16 cellular contexts compared by ENCODE assay signal in genomic region chr6:170476360-170476759, GRCh38.
DNase-seq lines count a peak whose midpoint lies in the region; ATAC-seq lines count a peak whose summit lies in the region.
"Had no signal": no experiment of that assay in that cellular context is flagged by ENCODE, and none has a peak within 500 bp of the region (broad histone marks: within the 10 kb centered on the region; RNA-seq: fewer than 3 reads in every experiment).

No MANE protein-coding gene starts in this region.

- DNase-seq in SIG-M5 treated with dmso at 0.1 percent for 504 hours (lab: John Stamatoyannopoulos, UW; ENCODE audit: unreplicated experiment) (peak; percentile 76), foreskin melanocyte (no peak)
- DNase-seq in activated naive CD8-positive, alpha-beta T cell treated with anti-CD3 and anti-CD28 coated beads, Interleukin-2, amount 50 U/mL, for 24 hours: no peak
- DNase-seq in stimulated activated CD4-positive, alpha-beta T cell treated with anti-CD3 and anti-CD28 coated beads, Interleukin-4, amount 100 ng/mL, for 1 hour: no peak
- DNase-seq: activated CD4-positive, alpha-beta T cell treated with anti-CD3 and anti-CD28 coated beads for 36 hours; activated naive CD4-positive, alpha-beta T cell treated with anti-CD3 and anti-CD28 coated beads, Interleukin-2, amount 10 ng/mL, durations not matched to agents 7 days and 5 days; activated T-cell treated with anti-CD3 and anti-CD28 coated beads for 4 hours; DMS53; NCI-H1105 treated with DMSO at 0.1 percent for 48 hours; NCI-H2171 treated with DMSO at 0.1 percent for 48 hours; stimulated activated CD4-positive, alpha-beta T cell treated with anti-CD3 and anti-CD28 coated beads, Interleukin-2, amount 100 ng/mL, for 24 hours had no signal

- no peaks in the 10 kb centered on the region for H3K36me3 Mint-ChIP-seq in activated naive CD8-positive, alpha-beta T cell treated with anti-CD3 and anti-CD28 coated beads, Interleukin-2, amount 50 U/mL, for 24 hours (ENCODE audit: low read depth)
- H3K36me3 Mint-ChIP-seq: activated naive CD4-positive, alpha-beta T cell treated with anti-CD3 and anti-CD28 coated beads, Interleukin-2, amount 10 ng/mL, durations not matched to agents 7 days and 5 days had no signal

- ATAC-seq in GM21447 (IDR thresholded peaks at IDR 0.05; ENCODE audit: unreplicated experiment) (peak; percentile 53), HG03521 (IDR thresholded peaks at IDR 0.05; ENCODE audit: unreplicated experiment) (peak; percentile 70), HG03095 (IDR thresholded peaks at IDR 0.05; ENCODE audit: unreplicated experiment) (no peak)
- ATAC-seq in activated naive CD8-positive, alpha-beta T cell treated with anti-CD3 and anti-CD28 coated beads, Interleukin-2, amount 50 U/mL, for 24 hours: no peak
- ATAC-seq: activated CD4-positive, alpha-beta T cell treated with anti-CD3 and anti-CD28 coated beads for 36 hours; Right ventricle myocardium inferior; sciatic nerve had no signal

- H3K4me3 Mint-ChIP-seq in activated naive CD8-positive, alpha-beta T cell treated with anti-CD3 and anti-CD28 coated beads, Interleukin-2, amount 50 U/mL, for 24 hours: no peak overlapping the region
- H3K4me3 Mint-ChIP-seq: activated CD4-positive, alpha-beta T cell treated with anti-CD3 and anti-CD28 coated beads for 36 hours; activated naive CD4-positive, alpha-beta T cell treated with anti-CD3 and anti-CD28 coated beads, Interleukin-2, amount 10 ng/mL, durations not matched to agents 7 days and 5 days had no signal

- peaks cover 6% of the 10 kb centered on the region for H3K27me3 Mint-ChIP-seq in activated naive CD8-positive, alpha-beta T cell treated with anti-CD3 and anti-CD28 coated beads, Interleukin-2, amount 50 U/mL, for 24 hours

- no peaks in the 10 kb centered on the region for H3K9me3 Mint-ChIP-seq in activated naive CD8-positive, alpha-beta T cell treated with anti-CD3 and anti-CD28 coated beads, Interleukin-2, amount 50 U/mL, for 24 hours
- H3K9me3 Mint-ChIP-seq: activated naive CD4-positive, alpha-beta T cell treated with anti-CD3 and anti-CD28 coated beads, Interleukin-2, amount 10 ng/mL, durations not matched to agents 7 days and 5 days had no signal

- H3K27ac Mint-ChIP-seq in activated naive CD8-positive, alpha-beta T cell treated with anti-CD3 and anti-CD28 coated beads, Interleukin-2, amount 50 U/mL, for 24 hours: no peak overlapping the region
- H3K27ac Mint-ChIP-seq: activated CD4-positive, alpha-beta T cell treated with anti-CD3 and anti-CD28 coated beads for 36 hours; activated naive CD4-positive, alpha-beta T cell treated with anti-CD3 and anti-CD28 coated beads, Interleukin-2, amount 10 ng/mL, durations not matched to agents 7 days and 5 days had no signal

- H3K4me1 Mint-ChIP-seq in activated naive CD8-positive, alpha-beta T cell treated with anti-CD3 and anti-CD28 coated beads, Interleukin-2, amount 50 U/mL, for 24 hours: no peaks in the 10 kb centered on the region
- H3K4me1 Mint-ChIP-seq: activated CD4-positive, alpha-beta T cell treated with anti-CD3 and anti-CD28 coated beads for 36 hours; activated naive CD4-positive, alpha-beta T cell treated with anti-CD3 and anti-CD28 coated beads, Interleukin-2, amount 10 ng/mL, durations not matched to agents 7 days and 5 days had no signal

Comparison
In these comparisons a context has a peak if more than half of its experiments do, and no peak if none do; other contexts are left out.
1. ATAC-seq: peak in GM21447 (single experiment) and HG03521 (single experiment); none in activated naive CD8-positive, alpha-beta T cell treated with anti-CD3 and anti-CD28 coated beads, Interleukin-2, amount 50 U/mL, for 24 hours (single experiment) and HG03095 (single experiment).